17 cellular contexts compared by ENCODE assay signal in the genomic region with DNA sequence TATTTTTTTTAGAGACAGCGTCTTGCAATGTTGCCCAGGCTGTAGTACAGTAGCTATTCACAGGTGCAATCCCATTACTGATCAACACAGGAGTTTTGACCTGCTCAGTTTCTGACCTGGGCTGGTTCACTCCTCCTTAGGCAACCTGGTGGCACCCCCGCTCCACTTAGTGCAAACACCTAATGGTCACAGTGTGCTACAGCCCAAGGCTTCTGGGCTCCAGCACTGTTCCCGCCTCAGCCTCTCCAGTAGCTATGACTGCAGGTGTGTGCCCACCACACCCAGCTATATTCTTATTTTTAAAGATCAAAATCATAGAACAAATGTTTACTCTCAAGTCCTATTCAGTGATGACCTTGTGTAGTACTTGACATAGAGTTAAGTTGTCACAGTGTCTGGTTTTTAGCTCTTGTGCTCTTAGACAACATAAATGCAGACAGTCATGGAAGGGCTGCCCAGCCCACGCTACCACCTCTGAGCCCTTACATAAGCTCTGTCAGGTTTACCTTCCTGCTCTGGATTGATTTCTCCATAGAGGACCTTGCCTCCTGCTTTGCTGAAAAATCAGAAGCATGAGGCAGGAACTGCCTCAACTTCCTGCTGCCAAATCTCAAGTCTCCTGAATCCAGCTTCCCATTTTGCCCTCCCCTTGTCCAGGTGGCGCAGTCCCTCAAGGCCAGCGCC.
DNase-seq lines count a peak whose midpoint lies in the region; ATAC-seq, FAIRE-seq and TF ChIP-seq lines count a peak whose summit lies in the region.
"Had no signal": no experiment of that assay in that cellular context is flagged by ENCODE, and none has a peak within 500 bp of the region (broad histone marks: within the 10 kb centered on the region; RNA-seq: fewer than 3 reads in every experiment).

No MANE protein-coding gene starts in this region.

- H3K27ac ChIP-seq in VCaP (peak overlapping the region; percentile 5; the same call in 1 of the 2 replicates), hepatocyte (no peak overlapping the region), right lobe of liver (no peak overlapping the region), osteoblast (ENCODE audit: low read depth, low read length) (no peak overlapping the region)
- H3K27ac ChIP-seq: A549, C4-2B had no signal

- H3K9me3 ChIP-seq in hepatocyte (ENCODE audit: low read depth) (no peaks in the 10 kb centered on the region), right lobe of liver (no peaks in the 10 kb centered on the region), osteoblast (ENCODE audit: low read depth, low read length) (no peaks in the 10 kb centered on the region)
- H3K9me3 ChIP-seq: A549, BE2C, HAP-1 had no signal

- DNase-seq in hepatocyte (ENCODE audit: low spot score) (peak; percentile 19), right lobe of liver (no peak), osteoblast (ENCODE audit: insufficient read length, low spot score, missing footprints) (peak; percentile 30), urothelium cell line (ENCODE audit: low spot score) (no peak), activated T-cell treated with anti-CD3 and anti-CD28 coated beads for 4 hours (no peak), HTR-8/SVneo (ENCODE audit: insufficient read length, low spot score) (no peak)
- DNase-seq: BE2C; CD4-positive, alpha-beta memory T cell; DND-41; GDM1 had no signal

- TF ChIP-seq POLR2A in right lobe of liver (IDR thresholded peaks at IDR 0.05), result no peak

- H3K36me3 ChIP-seq in hepatocyte (replicated peaks; ENCODE audit: insufficient read depth, low read depth), result no peaks in the 10 kb centered on the region
- H3K36me3 ChIP-seq in right lobe of liver, result no peaks in the 10 kb centered on the region
- H3K36me3 ChIP-seq in osteoblast (ENCODE audit: insufficient read depth, low read length), result no peaks in the 10 kb centered on the region
- H3K36me3 ChIP-seq: BE2C, HAP-1 had no signal

- no peak overlapping the region for H3K4me2 ChIP-seq in hepatocyte
- no peak overlapping the region for H3K4me2 ChIP-seq in osteoblast (ENCODE audit: insufficient read depth, low read length)
- H3K4me2 ChIP-seq: A549 had no signal

- no peaks in the 10 kb centered on the region for H4K20me1 ChIP-seq in hepatocyte (ENCODE audit: insufficient read depth, poor library complexity, severe bottlenecking)
- H4K20me1 ChIP-seq in osteoblast (ENCODE audit: insufficient read depth, low read length), result no peaks in the 10 kb centered on the region

- no peaks in the 10 kb centered on the region for H3K9me2 ChIP-seq in hepatocyte (replicated peaks; ENCODE audit: insufficient read depth)

- no peak overlapping the region for H2AFZ ChIP-seq in hepatocyte
- H2AFZ ChIP-seq in osteoblast (ENCODE audit: low read length), result no peak overlapping the region

- intact Hi-C loops in right lobe of liver (cut with DNase I), result no loop called here

- ATAC-seq in right lobe of liver (peak; percentile 38 to 71 (median 62)), HG02610 (IDR thresholded peaks at IDR 0.05; ENCODE audit: unreplicated experiment) (no peak)
- ATAC-seq: A549 had no signal

- FAIRE-seq in urothelium cell line (lab: Jason Lieb, UNC) (no peak), HTR-8/SVneo (lab: Jason Lieb, UNC) (no peak)
- FAIRE-seq: A549, GM12892, H1 had no signal

- H3K4me1 ChIP-seq in hepatocyte (ENCODE audit: insufficient read depth) (no peaks in the 10 kb centered on the region), right lobe of liver (peaks cover 0 to 29% (median 7%) of the 10 kb centered on the region in 4 donors), osteoblast (ENCODE audit: insufficient read depth, low read length) (no peaks in the 10 kb centered on the region)
- H3K4me1 ChIP-seq: A549, BE2C, HAP-1 had no signal

- TF ChIP-seq CTCF in VCaP (conservative IDR thresholded peaks at IDR 0.05) (no peak), hepatocyte (IDR thresholded peaks at IDR 0.05; ENCODE audit: poor library complexity) (no peak), right lobe of liver (IDR thresholded peaks at IDR 0.05) (no peak), osteoblast (IDR thresholded peaks at IDR 0.05; ENCODE audit: extremely low read depth, low read depth, low read length) (no peak)

- H3K79me2 ChIP-seq in hepatocyte (no peaks in the 10 kb centered on the region), osteoblast (ENCODE audit: insufficient read depth, low read length) (no peaks in the 10 kb centered on the region)

- H3K4me3 ChIP-seq in hepatocyte, result no peak overlapping the region
- no peak overlapping the region for H3K4me3 ChIP-seq in right lobe of liver
- H3K4me3 ChIP-seq in osteoblast (ENCODE audit: insufficient read depth, low read length), result no peak overlapping the region
- H3K4me3 ChIP-seq: A549, HAP-1 had no signal

- no peaks in the 10 kb centered on the region for H3K27me3 ChIP-seq in hepatocyte
- H3K27me3 ChIP-seq in right lobe of liver, result no peaks in the 10 kb centered on the region
- H3K27me3 ChIP-seq in osteoblast (ENCODE audit: insufficient read depth, low read length), result peaks cover 44% of the 10 kb centered on the region
- H3K27me3 ChIP-seq: BE2C had no signal

- 86% methylated on average over 6 of the region's 6 CpGs for WGBS in hepatocyte (ENCODE audit: low lambda C conversion rate, missing lambda C conversion rate)
- 58% methylated on average over 5 of the region's 6 CpGs for WGBS in right lobe of liver (ENCODE audit: insufficient coverage, low coverage, low lambda C conversion rate, missing lambda C conversion rate)

Comparison
In these comparisons a context has a peak if more than half of its experiments do, and no peak if none do; other contexts are left out.
1. DNase-seq: peak in hepatocyte (single experiment) and osteoblast (single experiment); none in right lobe of liver (0 of 3), urothelium cell line (single experiment), activated T-cell treated with anti-CD3 and anti-CD28 coated beads for 4 hours (single experiment) and HTR-8/SVneo (single experiment).